19 cellular contexts compared by ENCODE assay signal in genomic region chr13:48514776-48515175, GRCh38.
"Had no signal": no experiment of that assay in that cellular context is flagged by ENCODE, and none has a peak within 500 bp of the region (broad histone marks: within the 10 kb centered on the region; RNA-seq: fewer than 3 reads in every experiment).

No MANE protein-coding gene starts in this region.

- H3K9me3 ChIP-seq: SK-N-SH had no signal

- DNase-seq: Karpas-422, KBM-7, MM.1S, NCI-H1092 treated with DMSO at 0.1 percent for 48 hours, NCI-H1436, NCI-H187, NCI-H2029, NCI-H2081 treated with DMSO at 0.1 percent for 48 hours, NCI-H2171, NCI-H226, NCI-H510A, NCI-H524 treated with DMSO at 0.1 percent for 48 hours, NCI-H69, NCI-H774, RPMI8226, SHP77, SK-N-SH, T-helper 1 cell had no signal

- H3K27ac ChIP-seq: HL-60 had no signal
